ENCODE assay signal across 3 cellular contexts in genomic region chr14:53430870-53431269, GRCh38.
TF ChIP-seq lines count a peak whose summit lies in the region.

No MANE protein-coding gene starts in this region.

TF ChIP-seq in SK-N-SH, 30 proteins besides CTCF, POLR2A, EP300 and RAD21:
- TF ChIP-seq PBX3 (IDR thresholded peaks at IDR 0.05) (no peak), ELF1 (IDR thresholded peaks at IDR 0.05) (no peak), FOXJ3 (CRISPR knock-in tag; IDR thresholded peaks at IDR 0.05) (no peak), RFX5 (IDR thresholded peaks at IDR 0.05; ENCODE audit: low read length) (no peak), RCOR1 (IDR thresholded peaks at IDR 0.05; ENCODE audit: low read length) (no peak), MXI1 (IDR thresholded peaks at IDR 0.05; ENCODE audit: low read depth, low read length) (no peak), GABPA (IDR thresholded peaks at IDR 0.05; ENCODE audit: low read depth) (no peak)

TF ChIP-seq in SK-N-SH treated with all-trans-retinoic acid at 6 μM for 48 hours, 23 proteins besides CTCF, POLR2A, EP300 and RAD21:
- TF ChIP-seq TOX (CRISPR knock-in tag; IDR thresholded peaks at IDR 0.05; ENCODE audit: borderline replicate concordance) (no peak), OSR1 (CRISPR knock-in tag; IDR thresholded peaks at IDR 0.05) (no peak), TSHZ2 (CRISPR knock-in tag; IDR thresholded peaks at IDR 0.05) (no peak), CREB5 (CRISPR knock-in tag; IDR thresholded peaks at IDR 0.05; ENCODE audit: low read depth) (no peak), ESRRG (CRISPR knock-in tag; IDR thresholded peaks at IDR 0.05) (no peak), PATZ1 (CRISPR knock-in tag; IDR thresholded peaks at IDR 0.05; ENCODE audit: borderline replicate concordance) (no peak), ZFP3 (CRISPR knock-in tag; IDR thresholded peaks at IDR 0.05) (no peak), POU6F1 (CRISPR knock-in tag; IDR thresholded peaks at IDR 0.05; ENCODE audit: borderline replicate concordance, low read depth) (no peak), TCF4 (CRISPR knock-in tag; IDR thresholded peaks at IDR 0.05; ENCODE audit: borderline replicate concordance) (no peak)

TF ChIP-seq in IMR-90, 13 proteins besides CTCF, POLR2A, EP300 and RAD21:
- no peak for TF ChIP-seq MAZ (IDR thresholded peaks at IDR 0.05; ENCODE audit: borderline replicate concordance, low read depth, low read length)
- TF ChIP-seq BHLHE40 (IDR thresholded peaks at IDR 0.05; ENCODE audit: low read depth, low read length): no peak
- TF ChIP-seq FOS (IDR thresholded peaks at IDR 0.05; ENCODE audit: low read depth, low read length): no peak
- TF ChIP-seq MAFK (IDR thresholded peaks at IDR 0.05; ENCODE audit: low read depth, low read length): no peak
- no peak for TF ChIP-seq ELK1 (IDR thresholded peaks at IDR 0.05; ENCODE audit: borderline replicate concordance, low read depth, low read length)
- TF ChIP-seq NFE2L2 (IDR thresholded peaks at IDR 0.05; ENCODE audit: low read depth, low read length): no peak
